In genomic region chr4:83221897-83222441, GRCh38 we compare ENCODE assay signal across 10 cellular contexts.
DNase-seq lines count a peak whose midpoint lies in the region; ATAC-seq and TF ChIP-seq lines count a peak whose summit lies in the region.
"Had no signal": no experiment of that assay in that cellular context is flagged by ENCODE, and none has a peak within 500 bp of the region (broad histone marks: within the 10 kb centered on the region; RNA-seq: fewer than 3 reads in every experiment).

No MANE protein-coding gene starts in this region.

- ATAC-seq in GM19372 (IDR thresholded peaks at IDR 0.05; ENCODE audit: low read depth, unreplicated experiment) (peak; percentile 36), HG02852 (IDR thresholded peaks at IDR 0.05; ENCODE audit: unreplicated experiment) (peak; percentile 52), HG03520 (IDR thresholded peaks at IDR 0.05; ENCODE audit: unreplicated experiment) (peak; percentile 39), left cardiac atrium (no peak)

- intact Hi-C loops in left cardiac atrium (cut with DNase I): no loop called here

- DNase-seq in GM10248 (ENCODE audit: extremely low spot score) (peak; percentile 23), LoVo (ENCODE audit: low spot score) (no peak), left cardiac atrium (no peak), middle frontal gyrus (ENCODE audit: extremely low spot score, low spot score) (no peak), NCI-H2081 treated with DMSO at 0.1 percent for 48 hours (lab: John Stamatoyannopoulos, UW) (no peak)
- DNase-seq: NCI-H1105 treated with DMSO at 0.1 percent for 48 hours; stimulated activated naive B cell treated with anti-CD40 and anti-IgM and Interleukin-4, amounts not matched to agents 10 μg/mL and 1 μg/mL and 100 μg/mL, for 72 hours had no signal

- CTCF ChIA-PET in GM10248 (lab: Yijun Ruan, JAX): interaction anchor here (1.2 kb wide), 1 partner anchor 42 kb away, joined by 3 read pairs; no protein-coding TSS in a partner anchor

- POLR2A ChIA-PET in GM10248 (lab: Yijun Ruan, JAX): no interaction called here

- TF ChIP-seq CTCF in GM10248 (IDR thresholded peaks at IDR 0.05; ENCODE audit: control extremely low read depth, extremely low read depth, low read depth, missing control alignments): no peak

Comparison
In these comparisons a context has a peak if more than half of its experiments do, and no peak if none do; other contexts are left out.
1. ATAC-seq: peak in GM19372 (single experiment), HG02852 (single experiment) and HG03520 (single experiment); none in left cardiac atrium (0 of 2).